Comparison of ENCODE assay signal across 25 cellular contexts in the genomic region with DNA sequence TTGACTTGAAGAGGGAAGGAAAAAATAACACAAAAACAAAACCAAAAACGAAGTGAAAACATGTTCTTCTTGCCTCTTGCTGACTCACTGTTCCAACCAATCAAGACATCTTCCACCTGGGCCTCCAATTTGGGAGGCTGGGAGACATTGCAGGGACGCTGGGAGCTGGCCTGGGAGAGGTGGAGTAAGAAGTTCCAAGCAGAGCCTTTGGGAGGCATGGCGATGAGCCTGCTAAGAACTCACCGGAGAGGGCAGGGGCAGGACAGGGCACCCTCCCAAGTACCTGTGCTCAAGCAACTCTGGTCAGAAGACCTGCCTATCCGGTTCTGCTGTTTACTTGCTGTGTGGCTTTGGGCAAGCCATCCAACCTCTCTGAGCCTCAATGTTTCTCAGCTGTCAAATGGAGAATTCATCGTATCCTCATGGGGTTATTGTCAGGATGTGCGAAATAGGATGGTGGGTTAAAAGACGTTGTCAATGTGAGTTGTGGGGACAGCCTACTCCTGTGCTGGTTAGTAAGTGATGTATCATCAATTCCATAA. TPM values are rescaled to one million over a fixed set of nuclear protein-coding genes. Genes with fewer than 3 reads are reported as not detected.
"Had no signal": no experiment of that assay in that cellular context is flagged by ENCODE, and none has a peak within 500 bp of the region (broad histone marks: within the 10 kb centered on the region; RNA-seq: fewer than 3 reads in every experiment).

No MANE protein-coding gene starts in this region.

- H3K9me3 ChIP-seq: SJSA1 had no signal

- H3K27me3 ChIP-seq: SJSA1 had no signal

- H3K36me3 ChIP-seq: SJSA1 had no signal

- H3K4me3 ChIP-seq: SJSA1, SK-N-MC had no signal

- H3K27ac ChIP-seq: KMS-11, SJSA1, SK-N-MC had no signal

- FAIRE-seq: RCC 7860 had no signal

- DNase-seq: IMR-90, Kasumi-1, MV-4-11, NCI-H1048, NCI-H1105, NCI-H1417, NCI-H146, NCI-H1694 treated with DMSO at 0.1 percent for 48 hours, NCI-H1930, NCI-H2081, NCI-H2107, NCI-H2227 treated with DMSO at 0.1 percent for 48 hours, NCI-H524, NCI-H526 treated with DMSO at 0.1 percent for 48 hours, NCI-H748 treated with DMSO at 0.1 percent for 48 hours, Right ventricle myocardium superior, RPMI8226, SIG-M5 had no signal

- H3K9ac ChIP-seq: KMS-11 had no signal

- H3K4me2 ChIP-seq: KMS-11 had no signal

RNA-seq across cellular contexts. Expression of a gene that starts 0.9 kb away (rescaled TPM):
- total RNA-seq: HT-29, IMR-90 had no signal

RNA-seq across cellular contexts. Expression of a gene that starts 3.0 kb away (rescaled TPM):
- total RNA-seq: HT-29, IMR-90, MCF 10A, Right ventricle myocardium superior, SJSA1 had no signal
- polyA plus RNA-seq: IMR-90 had no signal

RNA-seq across cellular contexts. Expression of a gene that starts 33.5 kb away (rescaled TPM):
- total RNA-seq: HT-29, IMR-90, MCF 10A, NCI-H460, SJSA1 had no signal
- polyA plus RNA-seq: IMR-90 had no signal
